Comparison of ENCODE assay signal across 3 cellular contexts in the genomic region with DNA sequence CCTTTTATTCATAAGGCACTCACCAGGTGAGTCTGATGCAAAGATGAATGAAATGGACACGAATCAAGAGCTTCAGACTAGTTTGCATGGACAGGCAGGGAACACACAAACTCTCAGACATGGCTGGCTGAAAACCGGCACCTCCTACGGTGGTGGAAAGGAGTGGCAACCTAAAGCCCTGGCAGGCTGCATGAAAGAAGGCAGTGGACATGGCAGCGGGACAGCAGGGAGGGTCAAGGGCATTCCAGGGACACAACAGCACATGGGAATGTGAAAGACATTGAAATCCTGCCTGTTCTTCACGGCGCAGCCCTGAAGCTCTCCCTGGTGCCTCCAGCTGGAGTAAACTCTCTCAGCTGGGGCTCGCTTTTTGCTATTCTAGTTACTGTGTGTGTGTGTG.
TF ChIP-seq lines count a peak whose summit lies in the region.

No MANE protein-coding gene starts in this region.

TF ChIP-seq in GM12891, 5 proteins besides CTCF, POLR2A, EP300 and RAD21 (continued from another document):
- no peak for TF ChIP-seq TAF1 (IDR thresholded peaks at IDR 0.05; ENCODE audit: low read depth, low read length)
TF ChIP-seq in GM12891: peak in this region for 0.

TF ChIP-seq in HEK293T, 16 proteins besides CTCF, POLR2A, EP300 and RAD21 (continued from another document):
- no peak for TF ChIP-seq CTBP1 (IDR thresholded peaks at IDR 0.05; ENCODE audit: borderline replicate concordance)
- no peak for TF ChIP-seq FOXK2 (IDR thresholded peaks at IDR 0.05)
- TF ChIP-seq ARNT (IDR thresholded peaks at IDR 0.05), result no peak
- no peak for TF ChIP-seq NFRKB (IDR thresholded peaks at IDR 0.05)
- TF ChIP-seq HDGF (IDR thresholded peaks at IDR 0.05; ENCODE audit: borderline replicate concordance), result no peak
- no peak for TF ChIP-seq SP1 (IDR thresholded peaks at IDR 0.05)
- no peak for TF ChIP-seq PKNOX1 (IDR thresholded peaks at IDR 0.05)
- TF ChIP-seq LEF1 (IDR thresholded peaks at IDR 0.05; ENCODE audit: borderline replicate concordance), result no peak
- TF ChIP-seq ZNF384 (IDR thresholded peaks at IDR 0.05), result no peak
- TF ChIP-seq TARDBP (IDR thresholded peaks at IDR 0.05), result no peak
- TF ChIP-seq FOXA1 (IDR thresholded peaks at IDR 0.05), result no peak
- no peak for TF ChIP-seq L3MBTL2 (conservative IDR thresholded peaks at IDR 0.05)

TF ChIP-seq in WTC11, 78 proteins besides CTCF, POLR2A, EP300 and RAD21 (continued from another document):
- TF ChIP-seq ATF6 (CRISPR knock-in tag; IDR thresholded peaks at IDR 0.05), result no peak
- no peak for TF ChIP-seq E2F4 (CRISPR knock-in tag; IDR thresholded peaks at IDR 0.05; ENCODE audit: borderline replicate concordance, low read depth)
- TF ChIP-seq ZNF416 (CRISPR knock-in tag; IDR thresholded peaks at IDR 0.05), result no peak
- TF ChIP-seq ZNF396 (CRISPR knock-in tag; IDR thresholded peaks at IDR 0.05; ENCODE audit: borderline replicate concordance), result no peak
- no peak for TF ChIP-seq FOXP1 (CRISPR knock-in tag; IDR thresholded peaks at IDR 0.05; ENCODE audit: borderline replicate concordance)
- TF ChIP-seq, protein P1, sequence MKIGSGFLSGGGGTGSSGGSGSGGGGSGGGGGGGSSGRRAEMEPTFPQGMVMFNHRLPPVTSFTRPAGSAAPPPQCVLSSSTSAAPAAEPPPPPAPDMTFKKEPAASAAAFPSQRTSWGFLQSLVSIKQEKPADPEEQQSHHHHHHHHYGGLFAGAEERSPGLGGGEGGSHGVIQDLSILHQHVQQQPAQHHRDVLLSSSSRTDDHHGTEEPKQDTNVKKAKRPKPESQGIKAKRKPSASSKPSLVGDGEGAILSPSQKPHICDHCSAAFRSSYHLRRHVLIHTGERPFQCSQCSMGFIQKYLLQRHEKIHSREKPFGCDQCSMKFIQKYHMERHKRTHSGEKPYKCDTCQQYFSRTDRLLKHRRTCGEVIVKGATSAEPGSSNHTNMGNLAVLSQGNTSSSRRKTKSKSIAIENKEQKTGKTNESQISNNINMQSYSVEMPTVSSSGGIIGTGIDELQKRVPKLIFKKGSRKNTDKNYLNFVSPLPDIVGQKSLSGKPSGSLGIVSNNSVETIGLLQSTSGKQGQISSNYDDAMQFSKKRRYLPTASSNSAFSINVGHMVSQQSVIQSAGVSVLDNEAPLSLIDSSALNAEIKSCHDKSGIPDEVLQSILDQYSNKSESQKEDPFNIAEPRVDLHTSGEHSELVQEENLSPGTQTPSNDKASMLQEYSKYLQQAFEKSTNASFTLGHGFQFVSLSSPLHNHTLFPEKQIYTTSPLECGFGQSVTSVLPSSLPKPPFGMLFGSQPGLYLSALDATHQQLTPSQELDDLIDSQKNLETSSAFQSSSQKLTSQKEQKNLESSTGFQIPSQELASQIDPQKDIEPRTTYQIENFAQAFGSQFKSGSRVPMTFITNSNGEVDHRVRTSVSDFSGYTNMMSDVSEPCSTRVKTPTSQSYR (CRISPR knock-in tag; IDR thresholded peaks at IDR 0.05), result no peak
- TF ChIP-seq TP53 (CRISPR knock-in tag; IDR thresholded peaks at IDR 0.05), result no peak
- no peak for TF ChIP-seq MYBL2 (CRISPR knock-in tag; IDR thresholded peaks at IDR 0.05)
- TF ChIP-seq USF1 (CRISPR knock-in tag; IDR thresholded peaks at IDR 0.05), result no peak
- TF ChIP-seq PRDM15 (CRISPR knock-in tag; IDR thresholded peaks at IDR 0.05), result no peak
- no peak for TF ChIP-seq CREB1 (CRISPR knock-in tag; IDR thresholded peaks at IDR 0.05)
- no peak for TF ChIP-seq GABPB1 (CRISPR knock-in tag; IDR thresholded peaks at IDR 0.05)
- TF ChIP-seq, protein P2, sequence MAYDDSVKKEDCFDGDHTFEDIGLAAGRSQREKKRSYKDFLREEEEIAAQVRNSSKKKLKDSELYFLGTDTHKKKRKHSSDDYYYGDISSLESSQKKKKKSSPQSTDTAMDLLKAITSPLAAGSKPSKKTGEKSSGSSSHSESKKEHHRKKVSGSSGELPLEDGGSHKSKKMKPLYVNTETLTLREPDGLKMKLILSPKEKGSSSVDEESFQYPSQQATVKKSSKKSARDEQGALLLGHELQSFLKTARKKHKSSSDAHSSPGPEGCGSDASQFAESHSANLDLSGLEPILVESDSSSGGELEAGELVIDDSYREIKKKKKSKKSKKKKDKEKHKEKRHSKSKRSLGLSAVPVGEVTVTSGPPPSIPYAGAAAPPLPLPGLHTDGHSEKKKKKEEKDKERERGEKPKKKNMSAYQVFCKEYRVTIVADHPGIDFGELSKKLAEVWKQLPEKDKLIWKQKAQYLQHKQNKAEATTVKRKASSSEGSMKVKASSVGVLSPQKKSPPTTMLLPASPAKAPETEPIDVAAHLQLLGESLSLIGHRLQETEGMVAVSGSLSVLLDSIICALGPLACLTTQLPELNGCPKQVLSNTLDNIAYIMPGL (CRISPR knock-in tag; IDR thresholded peaks at IDR 0.05), result no peak
- TF ChIP-seq JUN (CRISPR knock-in tag; IDR thresholded peaks at IDR 0.05), result no peak
- TF ChIP-seq, protein P3, sequence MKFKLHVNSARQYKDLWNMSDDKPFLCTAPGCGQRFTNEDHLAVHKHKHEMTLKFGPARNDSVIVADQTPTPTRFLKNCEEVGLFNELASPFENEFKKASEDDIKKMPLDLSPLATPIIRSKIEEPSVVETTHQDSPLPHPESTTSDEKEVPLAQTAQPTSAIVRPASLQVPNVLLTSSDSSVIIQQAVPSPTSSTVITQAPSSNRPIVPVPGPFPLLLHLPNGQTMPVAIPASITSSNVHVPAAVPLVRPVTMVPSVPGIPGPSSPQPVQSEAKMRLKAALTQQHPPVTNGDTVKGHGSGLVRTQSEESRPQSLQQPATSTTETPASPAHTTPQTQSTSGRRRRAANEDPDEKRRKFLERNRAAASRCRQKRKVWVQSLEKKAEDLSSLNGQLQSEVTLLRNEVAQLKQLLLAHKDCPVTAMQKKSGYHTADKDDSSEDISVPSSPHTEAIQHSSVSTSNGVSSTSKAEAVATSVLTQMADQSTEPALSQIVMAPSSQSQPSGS (CRISPR knock-in tag; IDR thresholded peaks at IDR 0.05; ENCODE audit: borderline replicate concordance, low read depth), result no peak
- TF ChIP-seq, protein P4, sequence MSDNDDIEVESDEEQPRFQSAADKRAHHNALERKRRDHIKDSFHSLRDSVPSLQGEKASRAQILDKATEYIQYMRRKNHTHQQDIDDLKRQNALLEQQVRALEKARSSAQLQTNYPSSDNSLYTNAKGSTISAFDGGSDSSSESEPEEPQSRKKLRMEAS (CRISPR knock-in tag; IDR thresholded peaks at IDR 0.05), result no peak
- TF ChIP-seq USF2 (CRISPR knock-in tag; IDR thresholded peaks at IDR 0.05), result no peak
- no peak for TF ChIP-seq ATF1 (CRISPR knock-in tag; IDR thresholded peaks at IDR 0.05)
- TF ChIP-seq SOX15 (CRISPR knock-in tag; IDR thresholded peaks at IDR 0.05), result no peak
